Comparison of ENCODE assay signal across 1 cellular context in genomic region chr9:121759996-121760395, GRCh38.
TF ChIP-seq lines count a peak whose summit lies in the region.

No MANE protein-coding gene starts in this region.

TF ChIP-seq in endothelial cell of umbilical vein, 7 proteins besides CTCF, POLR2A, EP300 and RAD21:
- TF ChIP-seq GATA2 (IDR thresholded peaks at IDR 0.05; ENCODE audit: insufficient read depth, insufficient read length, low read depth, low read length), result no peak
- no peak for TF ChIP-seq FOS (IDR thresholded peaks at IDR 0.05; ENCODE audit: borderline replicate concordance, insufficient read depth, low read length)
- TF ChIP-seq EZH2 (IDR thresholded peaks at IDR 0.05; ENCODE audit: borderline replicate concordance, low read depth, low read length, severe bottlenecking), result no peak
- no peak for TF ChIP-seq JUN (IDR thresholded peaks at IDR 0.05; ENCODE audit: borderline replicate concordance, insufficient read depth, insufficient read length, low read depth)
- TF ChIP-seq MAX (IDR thresholded peaks at IDR 0.05; ENCODE audit: insufficient read depth, insufficient read length), result no peak
- TF ChIP-seq MYC (IDR thresholded peaks at IDR 0.05; ENCODE audit: low read depth, low read length), result no peak
- no peak for TF ChIP-seq POLR2AphosphoS5 (IDR thresholded peaks at IDR 0.05; ENCODE audit: insufficient read depth, low read depth, low read length)
